Comparison of ENCODE assay signal across 10 cellular contexts in genomic region chr13:29081036-29081435, GRCh38.
DNase-seq lines count a peak whose midpoint lies in the region; ATAC-seq lines count a peak whose summit lies in the region.
"Had no signal": no experiment of that assay in that cellular context is flagged by ENCODE, and none has a peak within 500 bp of the region (broad histone marks: within the 10 kb centered on the region; RNA-seq: fewer than 3 reads in every experiment).

No MANE protein-coding gene starts in this region.

- H3K4ac ChIP-seq in neuronal stem cell (ENCODE audit: low read length), result no peak overlapping the region

- H3K27me3 ChIP-seq in BLaER1 (no peaks in the 10 kb centered on the region), neuronal stem cell (ENCODE audit: control insufficient read depth in 3 of 3, insufficient read depth in 3 of 3, low read depth in 1 of 3, low read length in 3 of 3) (no peaks in the 10 kb centered on the region)

- H2AK5ac ChIP-seq in neuronal stem cell (ENCODE audit: low read depth, low read length), result no peak overlapping the region

- H2BK120ac ChIP-seq in neuronal stem cell (ENCODE audit: low read depth, low read length), result no peak overlapping the region

- peaks cover 7% of the 10 kb centered on the region for H3K9me3 Mint-ChIP-seq in T-helper 2 cell treated with Interferon-gamma antibody and Interleukin-4, amounts not matched to agents 5 μg/mL and 100 μg/mL, for 36 hours

- H3K14ac ChIP-seq in neuronal stem cell (ENCODE audit: low read length), result no peak overlapping the region

- in situ Hi-C loops in SK-MEL-5 (cut with HindIII; ENCODE audit: low pct_unique_long_range_greater_than_20kb, low sequenced_read_pairs), result no loop called here

- H2BK12ac ChIP-seq in neuronal stem cell (ENCODE audit: low read length), result no peak overlapping the region

- peaks cover 34% of the 10 kb centered on the region for H3K4me1 ChIP-seq in BLaER1
- no peaks in the 10 kb centered on the region for H3K4me1 ChIP-seq in neuronal stem cell (ENCODE audit: control insufficient read depth in 2 of 2, insufficient read depth in 1 of 2, low read depth in 1 of 2, low read length in 2 of 2)

- H3K79me1 ChIP-seq in neuronal stem cell (ENCODE audit: low read depth, low read length), result no peaks in the 10 kb centered on the region

- no peak overlapping the region for H4K91ac ChIP-seq in neuronal stem cell (ENCODE audit: low read depth, low read length, poor library complexity)

- no peaks in the 10 kb centered on the region for H3K27me3 Mint-ChIP-seq in T-helper 2 cell treated with Interferon-gamma antibody and Interleukin-4, amounts not matched to agents 5 μg/mL and 100 μg/mL, for 36 hours (ENCODE audit: low read depth)

- peaks cover 4% of the 10 kb centered on the region for H3K4me1 Mint-ChIP-seq in T-helper 2 cell treated with Interferon-gamma antibody and Interleukin-4, amounts not matched to agents 5 μg/mL and 100 μg/mL, for 36 hours (ENCODE audit: low read depth)
- H3K4me1 Mint-ChIP-seq: neural crest cell had no signal

- no peak overlapping the region for H2AFZ ChIP-seq in neuronal stem cell (ENCODE audit: low read length)

- H3K4me2 ChIP-seq in BLaER1 (peak overlapping the region; percentile 69), neuronal stem cell (ENCODE audit: insufficient read depth, low read length, poor library complexity, severe bottlenecking) (no peak overlapping the region)

- H3K27ac Mint-ChIP-seq in T-helper 2 cell treated with Interferon-gamma antibody and Interleukin-4, amounts not matched to agents 5 μg/mL and 100 μg/mL, for 36 hours, result no peak overlapping the region

- no peak overlapping the region for H3K4me3 Mint-ChIP-seq in T-helper 2 cell treated with Interferon-gamma antibody and Interleukin-4, amounts not matched to agents 5 μg/mL and 100 μg/mL, for 36 hours
- H3K4me3 Mint-ChIP-seq: neural crest cell had no signal

- ATAC-seq in GM18873 (IDR thresholded peaks at IDR 0.05; ENCODE audit: low FRiP score, unreplicated experiment) (peak; percentile 58), HG03097 (IDR thresholded peaks at IDR 0.05; ENCODE audit: low FRiP score, unreplicated experiment) (peak; percentile 71)

- peak; percentile 66 for DNase-seq in SK-MEL-5 (ENCODE audit: low read depth, low spot score)
- DNase-seq in T-helper 2 cell treated with Interferon-gamma antibody and Interleukin-4, amounts not matched to agents 5 μg/mL and 100 μg/mL, for 36 hours (ENCODE audit: low spot score), result no peak
- no peak for DNase-seq in nucleus accumbens (lab: John Stamatoyannopoulos, UW)
- no peak for DNase-seq in neuronal stem cell (ENCODE audit: low spot score)
- DNase-seq in NCI-H2029 (lab: John Stamatoyannopoulos, UW), result no peak

- H3K36me3 ChIP-seq in BLaER1 (no peaks in the 10 kb centered on the region), neuronal stem cell (replicated peaks in 1 of 2; ENCODE audit: control insufficient read depth in 2 of 2, insufficient read depth in 2 of 2, low read length in 2 of 2) (no peaks in the 10 kb centered on the region)

- H3K23ac ChIP-seq in neuronal stem cell (ENCODE audit: low read depth, low read length, poor library complexity), result no peak overlapping the region

- H3K36me3 Mint-ChIP-seq in T-helper 2 cell treated with Interferon-gamma antibody and Interleukin-4, amounts not matched to agents 5 μg/mL and 100 μg/mL, for 36 hours (ENCODE audit: low read depth), result no peaks in the 10 kb centered on the region

- H3K9ac ChIP-seq in BLaER1, result no peak overlapping the region
- no peak overlapping the region for H3K9ac ChIP-seq in neuronal stem cell (ENCODE audit: low read depth, low read length, poor library complexity)

- no peak overlapping the region for H4K8ac ChIP-seq in neuronal stem cell (ENCODE audit: low read depth, low read length)

- no peak overlapping the region for H2BK15ac ChIP-seq in neuronal stem cell (ENCODE audit: low read length)

- H3K9me3 ChIP-seq in BLaER1, result peaks cover 29% of the 10 kb centered on the region
- no peaks in the 10 kb centered on the region for H3K9me3 ChIP-seq in neuronal stem cell (replicated peaks in 1 of 2; ENCODE audit: control insufficient read depth in 2 of 2, insufficient read depth in 1 of 2, low read depth in 1 of 2, low read length in 2 of 2)

- H2BK5ac ChIP-seq in neuronal stem cell (ENCODE audit: low read length), result no peak overlapping the region

- no peak overlapping the region for H3K4me3 ChIP-seq in BLaER1
- H3K4me3 ChIP-seq in neuronal stem cell (ENCODE audit: low read length in 2 of 2), result no peak overlapping the region

- no CpG with 5 or more reads among the region's 1 CpG for WGBS in neuronal stem cell (ENCODE audit: extremely low coverage in 2 of 2, insufficient read length in 2 of 2, insufficient replicate concordance in 1 of 2), 2 donors

- H4K20me1 ChIP-seq in BLaER1, result no peaks in the 10 kb centered on the region

- no peak overlapping the region for H3K18ac ChIP-seq in neuronal stem cell (ENCODE audit: low read length)

- 0 out of 2 replicates have a peak overlapping the region, but pooled peaks have one; percentile 48 for H3K27ac ChIP-seq in BLaER1
- H3K27ac ChIP-seq in neuronal stem cell (replicated peaks; ENCODE audit: low read length), result no peak overlapping the region
- H3K27ac ChIP-seq: epithelial cell of prostate had no signal
